Comparison of ENCODE assay signal across 23 cellular contexts in the genomic region with DNA sequence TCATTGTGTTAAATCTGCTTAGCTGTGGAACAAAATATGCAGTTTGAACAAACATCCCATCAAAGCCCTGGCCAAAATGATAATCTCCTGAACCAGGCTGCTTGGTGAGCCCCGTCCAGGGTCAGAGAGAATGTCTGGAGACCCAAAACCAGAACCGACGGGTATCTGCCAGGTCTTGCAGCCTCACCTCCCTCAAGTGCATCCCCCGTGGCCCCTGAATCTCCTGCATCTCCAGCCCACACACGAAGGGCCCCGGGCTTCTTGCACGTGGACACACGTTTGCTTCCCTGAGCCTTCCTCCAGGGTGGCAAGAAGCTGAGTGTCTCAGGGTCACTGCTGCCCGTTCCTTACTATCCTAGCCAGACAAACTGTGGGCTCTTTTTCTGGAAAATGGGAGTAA. TPM values are rescaled to one million over a fixed set of nuclear protein-coding genes. Genes with fewer than 3 reads are reported as not detected.
A peak's percentile ranks its signal among the peaks of the same experiment; 100 is the strongest.
DNase-seq lines count a peak whose midpoint lies in the region; ATAC-seq, FAIRE-seq and TF ChIP-seq lines count a peak whose summit lies in the region.
"Had no signal": no experiment of that assay in that cellular context is flagged by ENCODE, and none has a peak within 500 bp of the region (broad histone marks: within the 10 kb centered on the region; RNA-seq: fewer than 3 reads in every experiment).

No MANE protein-coding gene starts in this region.

- peak overlapping the region; percentile 72 for H3K4me3 ChIP-seq in BLaER1
- H3K4me3 ChIP-seq in Loucy (ENCODE audit: low read length, poor library complexity, severe bottlenecking): no peak overlapping the region
- no peak overlapping the region for H3K4me3 ChIP-seq in kidney (ENCODE audit: low read length in 2 of 2)
- H3K4me3 ChIP-seq in trophoblast cell (ENCODE audit: low read depth, low read length): no peak overlapping the region
- H3K4me3 ChIP-seq: PC-9 had no signal

- peak overlapping the region; percentile 98 for H3K27ac ChIP-seq in BLaER1
- H3K27ac ChIP-seq in kidney (ENCODE audit: low read depth in 2 of 2, low read length in 2 of 2): no peak overlapping the region
- no peak overlapping the region for H3K27ac ChIP-seq in trophoblast cell (ENCODE audit: low read depth, low read length)
- H3K27ac ChIP-seq: PC-9 had no signal

- peaks cover 65% of the 10 kb centered on the region for H3K4me1 ChIP-seq in BLaER1
- peaks cover 70% of the 10 kb centered on the region for H3K4me1 ChIP-seq in Loucy (ENCODE audit: insufficient read depth, low read length, poor library complexity, severe bottlenecking)
- H3K4me1 ChIP-seq in kidney (ENCODE audit: control insufficient read depth in 1 of 2, insufficient read depth in 1 of 2, low read depth in 1 of 2, low read length in 2 of 2): no peaks in the 10 kb centered on the region
- H3K4me1 ChIP-seq in trophoblast cell (ENCODE audit: control insufficient read depth in 1 of 2, insufficient read depth in 2 of 2, low read length in 2 of 2): peaks cover 8 to 20% of the 10 kb centered on the region in 2 experiments

- H3F3A ChIP-seq in Loucy (ENCODE audit: low read depth): no peaks in the 10 kb centered on the region

- no peaks in the 10 kb centered on the region for H3K27me3 ChIP-seq in BLaER1
- no peaks in the 10 kb centered on the region for H3K27me3 ChIP-seq in Loucy (ENCODE audit: insufficient read depth, low read length, poor library complexity, severe bottlenecking)
- H3K27me3 ChIP-seq in trophoblast cell (ENCODE audit: insufficient read depth, low read length): no peaks in the 10 kb centered on the region

- peak overlapping the region; percentile 19 for H2BK12ac ChIP-seq in trophoblast cell (ENCODE audit: low read length)

- H3K9ac ChIP-seq in BLaER1 (peak overlapping the region; percentile 94), Loucy (ENCODE audit: low read depth, low read length, poor library complexity, severe bottlenecking) (peak overlapping the region; percentile 18), kidney (ENCODE audit: low read length in 2 of 2) (no peak overlapping the region), trophoblast cell (ENCODE audit: low read length) (no peak overlapping the region)
- H3K9ac ChIP-seq: SK-N-SH had no signal

- H3K23ac ChIP-seq in trophoblast cell (ENCODE audit: low read length): no peak overlapping the region

- H2BK120ac ChIP-seq in trophoblast cell (ENCODE audit: insufficient read depth, low read length, poor library complexity): no peak overlapping the region

- peak; percentile 33 for DNase-seq in kidney
- DNase-seq in trophoblast cell: no peak
- no peak for DNase-seq in erythroblast (lab: John Stamatoyannopoulos, UW)
- no peak for DNase-seq in activated CD8-positive, alpha-beta memory T cell treated with anti-CD3 and anti-CD28 coated beads for 24 hours
- DNase-seq: DMS79, H7, HFFc6, KG1, NCI-H1105, NCI-H146, NCI-H2029, NCI-H226, NCI-H510A treated with DMSO at 0.1 percent for 48 hours, NCI-H748 treated with DMSO at 0.1 percent for 48 hours, SHP77, SK-N-SH had no signal

- intact Hi-C loops in kidney (cut with DNase I): no loop called here

- TF ChIP-seq CTCF in Loucy (conservative IDR thresholded peaks at IDR 0.05; ENCODE audit: low read length) (no peak), kidney (IDR thresholded peaks at IDR 0.05; ENCODE audit: borderline replicate concordance, extremely low read depth, insufficient read depth) (no peak)

- peaks cover 10% of the 10 kb centered on the region; the same call in 1 of the 2 replicates for H3K79me2 ChIP-seq in Loucy (ENCODE audit: insufficient read depth, low read length)
- no peaks in the 10 kb centered on the region for H3K79me2 ChIP-seq in trophoblast cell (ENCODE audit: control insufficient read depth, insufficient read depth, low read length, poor library complexity)

- FAIRE-seq in kidney (lab: Jason Lieb, UNC): no peak
- FAIRE-seq: A204.1, D721Med, GM19239 had no signal

- H2AFZ ChIP-seq in Loucy (ENCODE audit: low read length): no peak overlapping the region
- H2AFZ ChIP-seq in trophoblast cell (ENCODE audit: insufficient read depth, low read length, poor library complexity): no peak overlapping the region
- H2AFZ ChIP-seq: PC-9 had no signal

- no peak overlapping the region for H2AK5ac ChIP-seq in trophoblast cell (ENCODE audit: low read length)

- ATAC-seq in GM21576 (IDR thresholded peaks at IDR 0.05; ENCODE audit: unreplicated experiment): no peak

- H3K36me3 ChIP-seq in BLaER1: no peaks in the 10 kb centered on the region
- no peaks in the 10 kb centered on the region for H3K36me3 ChIP-seq in Loucy (ENCODE audit: insufficient read depth, low read length)
- H3K36me3 ChIP-seq in kidney (ENCODE audit: control insufficient read depth in 1 of 2, insufficient read depth in 2 of 2, low read length in 2 of 2): no peaks in the 10 kb centered on the region
- no peaks in the 10 kb centered on the region for H3K36me3 ChIP-seq in trophoblast cell (ENCODE audit: control insufficient read depth in 1 of 2, insufficient read depth in 2 of 2, low read length in 2 of 2)

- WGBS in trophoblast cell (ENCODE audit: extremely low coverage, insufficient coverage, insufficient read length): no CpG with 5 or more reads among the region's 9 CpGs

- no peaks in the 10 kb centered on the region for H4K20me1 ChIP-seq in BLaER1
- no peaks in the 10 kb centered on the region for H4K20me1 ChIP-seq in Loucy (ENCODE audit: insufficient read depth, low read length, poor library complexity, severe bottlenecking)

- no peak overlapping the region for H4K8ac ChIP-seq in trophoblast cell (ENCODE audit: low read depth, low read length)

- H3K4ac ChIP-seq in trophoblast cell (ENCODE audit: low read depth, low read length): no peak overlapping the region

- H2BK5ac ChIP-seq in trophoblast cell (ENCODE audit: low read depth, low read length, poor library complexity): no peak overlapping the region

- H4K91ac ChIP-seq in trophoblast cell (ENCODE audit: low read depth, low read length): peak overlapping the region; percentile 1

- H3K9me3 ChIP-seq in BLaER1 (no peaks in the 10 kb centered on the region), Loucy (ENCODE audit: insufficient read depth, low read depth, low read length) (no peaks in the 10 kb centered on the region), kidney (ENCODE audit: control insufficient read depth in 1 of 2, low read length in 2 of 2) (no peaks in the 10 kb centered on the region), trophoblast cell (ENCODE audit: insufficient read depth, low read depth, low read length) (no peaks in the 10 kb centered on the region)
- H3K9me3 ChIP-seq: SK-N-SH had no signal

- no peaks in the 10 kb centered on the region for H3K9me2 ChIP-seq in Loucy (replicated peaks; ENCODE audit: low read depth, low read length)
- H3K9me2 ChIP-seq: SK-N-SH had no signal

- H4K12ac ChIP-seq in trophoblast cell (ENCODE audit: low read depth, low read length): no peak overlapping the region

- peak overlapping the region; percentile 96 for H3K4me2 ChIP-seq in BLaER1
- H3K4me2 ChIP-seq in Loucy (ENCODE audit: low read depth, low read length, poor library complexity, severe bottlenecking): no peak overlapping the region
- H3K4me2 ChIP-seq in trophoblast cell (ENCODE audit: low read length): no peak overlapping the region
- H3K4me2 ChIP-seq: PC-9, SK-N-SH had no signal

- H3K14ac ChIP-seq in trophoblast cell (ENCODE audit: low read length): no peak overlapping the region

- no peak overlapping the region for H3K18ac ChIP-seq in trophoblast cell (ENCODE audit: low read length)

- TF ChIP-seq POLR2A in erythroblast (IDR thresholded peaks at IDR 0.05; ENCODE audit: low read length): no peak

- peaks cover 11% of the 10 kb centered on the region for H3K79me1 ChIP-seq in trophoblast cell (ENCODE audit: low read length)

RNA-seq across cellular contexts. Expression of gene PXDN, which starts 50.5 kb away (rescaled TPM):
- 42.3 TPM for total RNA-seq in kidney
- 4.7 TPM for polyA plus RNA-seq in kidney (ENCODE audit: insufficient read depth, low read depth, low replicate concordance)
- 194 and 203 TPM in 2 replicates for polyA plus RNA-seq in trophoblast cell (2013)

Comparison
In these comparisons a context has a peak if more than half of its experiments do, and no peak if none do; other contexts are left out.
1. H3K9ac ChIP-seq: peak in BLaER1 (single experiment) and Loucy (single experiment); none in kidney (0 of 2) and trophoblast cell (single experiment).